Comparison of ENCODE assay signal across 9 cellular contexts in the genomic region with DNA sequence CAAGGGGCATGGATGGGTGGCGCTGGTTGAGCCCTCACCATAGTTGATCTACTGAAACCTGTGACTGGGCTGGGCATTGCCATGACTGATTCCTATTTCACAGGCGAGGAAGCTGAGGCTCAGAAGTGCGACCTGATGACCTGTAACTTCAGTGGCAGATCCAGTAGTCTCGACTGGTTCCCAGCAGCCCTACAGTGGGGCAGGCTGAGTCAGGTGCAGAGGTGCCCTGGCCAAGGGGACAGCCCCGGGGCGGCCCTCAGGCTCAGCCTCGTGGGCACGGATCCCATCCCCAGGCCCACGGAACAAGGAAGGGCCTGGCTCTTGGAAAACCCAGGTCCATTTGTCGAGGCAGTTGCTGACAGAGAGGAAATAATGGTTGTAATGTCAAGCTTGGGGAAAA.
"Had no signal": no experiment of that assay in that cellular context is flagged by ENCODE, and none has a peak within 500 bp of the region (broad histone marks: within the 10 kb centered on the region; RNA-seq: fewer than 3 reads in every experiment).

No MANE protein-coding gene starts in this region.

- H3K36me3 ChIP-seq: HAP-1 had no signal

- H3K9me3 Mint-ChIP-seq: HFFc6 had no signal

- H3K27ac ChIP-seq: GM23248, HL-60 had no signal

- ATAC-seq: HCT116, K562 had no signal

- H3K4me3 Mint-ChIP-seq: HFFc6 had no signal

- H3K27ac Mint-ChIP-seq: HFFc6 had no signal

- H2AFZ ChIP-seq: GM23248 had no signal

- H3K9me3 ChIP-seq: HAP-1 had no signal

- H3K4me1 ChIP-seq: HAP-1 had no signal

- H3K4me3 ChIP-seq: GM23248, HAP-1, K562 had no signal

- DNase-seq: GM23248, GOT3, H7, HFFc6, IMR-90 had no signal

- H3K9ac ChIP-seq: GM23248 had no signal
